Comparison of ENCODE assay signal across 12 cellular contexts in genomic region chr15:57592426-57592825, GRCh38. TPM values are rescaled to one million over a fixed set of nuclear protein-coding genes. Genes with fewer than 3 reads are reported as not detected.
DNase-seq lines count a peak whose midpoint lies in the region; ATAC-seq and TF ChIP-seq lines count a peak whose summit lies in the region.
"Had no signal": no experiment of that assay in that cellular context is flagged by ENCODE, and none has a peak within 500 bp of the region (broad histone marks: within the 10 kb centered on the region; RNA-seq: fewer than 3 reads in every experiment).

No MANE protein-coding gene starts in this region.

- no peaks in the 10 kb centered on the region for H3K79me1 ChIP-seq in neuronal stem cell (ENCODE audit: low read depth, low read length)

- H3K9me3 Mint-ChIP-seq in IgD-negative memory B cell: peaks cover 0 to 3% (median 0%) of the 10 kb centered on the region in 3 donors

- H2AK5ac ChIP-seq in neuronal stem cell (ENCODE audit: low read depth, low read length): no peak overlapping the region

- no peaks in the 10 kb centered on the region for H3K79me2 ChIP-seq in ACC112 (ENCODE audit: control insufficient read depth, insufficient read depth, low read length, unreplicated experiment)

- H3K9me3 ChIP-seq in duodenal mucosa (ENCODE audit: control insufficient read depth in 1 of 2, low read length in 2 of 2): no peaks in the 10 kb centered on the region
- no peaks in the 10 kb centered on the region for H3K9me3 ChIP-seq in neuronal stem cell (replicated peaks in 1 of 2; ENCODE audit: control insufficient read depth in 2 of 2, insufficient read depth in 1 of 2, low read depth in 1 of 2, low read length in 2 of 2)
- H3K9me3 ChIP-seq in thyroid gland: no peaks in the 10 kb centered on the region

- H2AFZ ChIP-seq in ACC112 (ENCODE audit: low read length, unreplicated experiment): peak overlapping the region; percentile 97
- H2AFZ ChIP-seq in neuronal stem cell (ENCODE audit: low read length): peak overlapping the region; percentile 76

- H4K91ac ChIP-seq in neuronal stem cell (ENCODE audit: low read depth, low read length, poor library complexity): no peak overlapping the region

- H2BK5ac ChIP-seq in neuronal stem cell (ENCODE audit: low read length): no peak overlapping the region

- no peak overlapping the region for H2BK120ac ChIP-seq in neuronal stem cell (ENCODE audit: low read depth, low read length)

- no peak for TF ChIP-seq POLR2A in thyroid gland (IDR thresholded peaks at IDR 0.05)

- H3K36me3 ChIP-seq in ACC112 (ENCODE audit: insufficient read depth, low read length) (no peaks in the 10 kb centered on the region), duodenal mucosa (ENCODE audit: control insufficient read depth in 1 of 2, insufficient read depth in 2 of 2, low read length in 2 of 2) (no peaks in the 10 kb centered on the region), neuronal stem cell (replicated peaks in 1 of 2; ENCODE audit: control insufficient read depth in 2 of 2, insufficient read depth in 2 of 2, low read length in 2 of 2) (no peaks in the 10 kb centered on the region), thyroid gland (no peaks in the 10 kb centered on the region)

- peaks cover 3% of the 10 kb centered on the region for H3K27me3 Mint-ChIP-seq in IgD-negative memory B cell

- H3K36me3 Mint-ChIP-seq in IgD-negative memory B cell: peaks cover 5% of the 10 kb centered on the region

- H2BK15ac ChIP-seq in neuronal stem cell (ENCODE audit: low read length): no peak overlapping the region

- no CpG with 5 or more reads among the region's 5 CpGs for WGBS in neuronal stem cell (ENCODE audit: extremely low coverage in 2 of 2, insufficient read length in 2 of 2, insufficient replicate concordance in 1 of 2), 2 donors
- WGBS in thyroid gland, 2 donors: 95 to 96% methylated on average over 5 of the region's 5 CpGs

- H3K4me1 ChIP-seq in ACC112 (ENCODE audit: control insufficient read depth, insufficient read depth, low read length, unreplicated experiment): peaks cover 28% of the 10 kb centered on the region
- peaks cover 37 to 55% of the 10 kb centered on the region in 2 donors for H3K4me1 ChIP-seq in duodenal mucosa (ENCODE audit: control insufficient read depth in 1 of 2, insufficient read depth in 2 of 2, low read length in 2 of 2)
- peaks cover 0 to 3% of the 10 kb centered on the region in 2 donors for H3K4me1 ChIP-seq in neuronal stem cell (ENCODE audit: control insufficient read depth in 2 of 2, insufficient read depth in 1 of 2, low read depth in 1 of 2, low read length in 2 of 2)
- peaks cover 5 to 18% of the 10 kb centered on the region in 2 donors for H3K4me1 ChIP-seq in thyroid gland

- no peak overlapping the region for H3K23ac ChIP-seq in neuronal stem cell (ENCODE audit: low read depth, low read length, poor library complexity)

- H3K27ac ChIP-seq in ACC112 (ENCODE audit: low read depth, low read length) (no peak overlapping the region), duodenal mucosa (ENCODE audit: low read depth, low read length) (peak overlapping the region; percentile 39), neuronal stem cell (replicated peaks; ENCODE audit: low read length) (no peak overlapping the region), thyroid gland (peak overlapping the region in 1 of 3 donors; percentile 41)

- H3K18ac ChIP-seq in neuronal stem cell (ENCODE audit: low read length): no peak overlapping the region

- H3K4ac ChIP-seq in neuronal stem cell (ENCODE audit: low read length): no peak overlapping the region

- H3K14ac ChIP-seq in neuronal stem cell (ENCODE audit: low read length): no peak overlapping the region

- no peak overlapping the region for H4K8ac ChIP-seq in neuronal stem cell (ENCODE audit: low read depth, low read length)

- H3K9ac ChIP-seq in duodenal mucosa (ENCODE audit: low read depth in 1 of 2, low read length in 2 of 2): peak overlapping the region; percentile 65 to 74
- no peak overlapping the region for H3K9ac ChIP-seq in neuronal stem cell (ENCODE audit: low read depth, low read length, poor library complexity)

- DNase-seq in neuronal stem cell (ENCODE audit: low spot score): no peak
- no peak for DNase-seq in globus pallidus (ENCODE audit: low spot score)
- no peak for DNase-seq in ureter (ENCODE audit: low spot score)
- DNase-seq in thyroid gland: no peak
- DNase-seq: activated CD8-positive, alpha-beta memory T cell treated with anti-CD3 and anti-CD28 coated beads, Interleukin-2, amount 50 U/mL, for 4 hours; DMS79 treated with DMSO at 0.1 percent for 48 hours; NCI-H1092 treated with DMSO at 0.1 percent for 48 hours; SIG-M5 had no signal

- H3K4me3 Mint-ChIP-seq in IgD-negative memory B cell: peak overlapping the region; percentile 55 to 74 (median 58)

- peak overlapping the region; percentile 86 for H3K4me3 ChIP-seq in ACC112 (ENCODE audit: low read depth, low read length)
- peak overlapping the region; percentile 62 to 70 for H3K4me3 ChIP-seq in duodenal mucosa (ENCODE audit: low read depth in 1 of 2, low read length in 2 of 2)
- no peak overlapping the region for H3K4me3 ChIP-seq in neuronal stem cell (ENCODE audit: low read length in 2 of 2)
- H3K4me3 ChIP-seq in thyroid gland (replicated peaks in 1 of 3): peak overlapping the region in 1 of 3 donors; percentile 48

- H2BK12ac ChIP-seq in neuronal stem cell (ENCODE audit: low read length): no peak overlapping the region

- no peak for ATAC-seq in GM21723 (IDR thresholded peaks at IDR 0.05; ENCODE audit: unreplicated experiment)

- peaks cover 8 to 19% (median 11%) of the 10 kb centered on the region in 3 donors for H3K4me1 Mint-ChIP-seq in IgD-negative memory B cell

- intact Hi-C loops in thyroid gland (cut with DNase I): no loop called here

- no peak overlapping the region for H3K4me2 ChIP-seq in neuronal stem cell (ENCODE audit: insufficient read depth, low read length, poor library complexity, severe bottlenecking)

- no peak for TF ChIP-seq CTCF in thyroid gland (IDR thresholded peaks at IDR 0.05)

- no peak overlapping the region for H3K27ac Mint-ChIP-seq in IgD-negative memory B cell

- H3K27me3 ChIP-seq in ACC112 (ENCODE audit: insufficient read depth, low read length): no peaks in the 10 kb centered on the region
- H3K27me3 ChIP-seq in duodenal mucosa (ENCODE audit: control insufficient read depth in 1 of 2, insufficient read depth in 2 of 2, low read length in 2 of 2): no peaks in the 10 kb centered on the region
- peaks cover 0 to 95% (median 20%) of the 10 kb centered on the region in 3 experiments for H3K27me3 ChIP-seq in neuronal stem cell (ENCODE audit: control insufficient read depth in 3 of 3, insufficient read depth in 3 of 3, low read depth in 1 of 3, low read length in 3 of 3)
- H3K27me3 ChIP-seq in thyroid gland: no peaks in the 10 kb centered on the region

RNA-seq across cellular contexts. Expression of gene MYZAP, which starts 0.7 kb away (rescaled TPM):
- 1.8 TPM for polyA plus RNA-seq in IgD-negative memory B cell
- 0.64 TPM for polyA plus RNA-seq in neuronal stem cell (2013, experiment 1 of 2)
- polyA plus RNA-seq in neuronal stem cell (2013, experiment 2 of 2): 0.76 TPM
- total RNA-seq in ureter (29.3 TPM), thyroid gland (10 to 100 TPM in 1 of 4 donors, 1 to 10 TPM in 3; 3.2 to 20.7 (median 6.4) TPM)

Comparison
In these comparisons a context has a peak if more than half of its experiments do, and no peak if none do; other contexts are left out.
1. H3K4me3 ChIP-seq: peak in ACC112 (single experiment) and duodenal mucosa (2 of 2); none in neuronal stem cell (0 of 2).